In the genomic region with DNA sequence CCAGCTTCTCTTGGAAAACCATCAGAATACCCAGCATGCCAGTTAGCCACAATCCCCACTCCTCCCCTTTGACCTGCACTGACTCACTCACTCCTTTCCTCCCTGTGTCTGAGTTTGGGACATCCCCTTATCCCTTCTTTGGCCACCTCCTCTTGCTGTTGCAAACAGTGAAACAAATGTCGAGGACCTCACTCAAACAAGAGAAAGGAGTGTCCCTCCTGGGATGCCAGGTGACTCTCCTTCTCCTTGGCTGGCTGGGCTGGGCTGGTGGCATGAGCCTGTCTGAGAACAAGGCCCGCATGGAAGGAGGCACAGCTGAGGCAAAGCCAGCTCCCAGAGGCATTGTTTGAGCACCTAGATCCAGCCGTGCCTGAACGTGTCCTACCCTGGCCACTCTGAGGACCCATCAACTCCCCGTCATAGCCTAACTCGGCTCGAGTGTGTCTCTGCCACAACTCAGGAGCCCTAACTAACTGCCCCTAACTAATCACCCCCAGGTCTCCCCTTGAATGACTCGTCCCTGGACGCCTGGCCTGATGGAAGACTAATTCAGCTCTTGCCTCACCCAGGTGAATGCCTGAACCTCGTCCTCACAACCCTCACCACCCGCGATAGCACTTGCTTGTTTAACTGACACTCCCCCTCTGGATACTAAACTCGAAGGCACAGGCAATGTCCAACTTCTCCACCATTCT, we compare ENCODE assay signal across 11 cellular contexts. TPM values are rescaled to one million over a fixed set of nuclear protein-coding genes. Genes with fewer than 3 reads are reported as not detected.
DNase-seq lines count a peak whose midpoint lies in the region; ATAC-seq and TF ChIP-seq lines count a peak whose summit lies in the region.
"Had no signal": no experiment of that assay in that cellular context is flagged by ENCODE, and none has a peak within 500 bp of the region (broad histone marks: within the 10 kb centered on the region; RNA-seq: fewer than 3 reads in every experiment).

No MANE protein-coding gene starts in this region.

- H3K36me3 ChIP-seq in smooth muscle cell (ENCODE audit: low read depth) (no peaks in the 10 kb centered on the region), adrenal gland (replicated peaks in 1 of 2) (no peaks in the 10 kb centered on the region)

- no peaks in the 10 kb centered on the region for H3K9me3 ChIP-seq in smooth muscle cell (replicated peaks; ENCODE audit: low read depth)
- no peaks in the 10 kb centered on the region for H3K9me3 ChIP-seq in adrenal gland (replicated peaks in 1 of 3)

- H3K4me2 ChIP-seq in smooth muscle cell, result peak overlapping the region; percentile 19

- intact Hi-C loops in adrenal gland (cut with DNase I), result no loop called here

- H3K4me1 ChIP-seq in smooth muscle cell (ENCODE audit: low read depth), result peaks cover 8% of the 10 kb centered on the region
- H3K4me1 ChIP-seq in adrenal gland (replicated peaks in 1 of 2), result peaks cover 14 to 43% of the 10 kb centered on the region in 2 donors

- no peak overlapping the region for H3K27ac Mint-ChIP-seq in activated T-helper 17 cell treated with anti-CD3 and anti-CD28 coated beads, Interleukin-2, amount 50 U/mL, for 72 hours

- peaks cover 22% of the 10 kb centered on the region for H3K4me1 Mint-ChIP-seq in activated T-helper 17 cell treated with anti-CD3 and anti-CD28 coated beads, Interleukin-2, amount 50 U/mL, for 72 hours

- peak; percentile 73 for ATAC-seq in activated T-helper 17 cell treated with anti-CD3 and anti-CD28 coated beads, Interleukin-2, amount 50 U/mL, for 72 hours (replicated peaks)

- H4K20me1 ChIP-seq in smooth muscle cell (ENCODE audit: low read depth), result peaks cover 67% of the 10 kb centered on the region

- H3K4me3 Mint-ChIP-seq in activated T-helper 17 cell treated with anti-CD3 and anti-CD28 coated beads, Interleukin-2, amount 50 U/mL, for 72 hours, result no peak overlapping the region
- H3K4me3 Mint-ChIP-seq: immature natural killer cell had no signal

- H3F3A ChIP-seq in smooth muscle cell (ENCODE audit: low read depth), result peaks cover 20% of the 10 kb centered on the region

- no peak overlapping the region for H2AFZ ChIP-seq in smooth muscle cell (ENCODE audit: low read depth)

- TF ChIP-seq CTCF in fibroblast of the aortic adventitia (IDR thresholded peaks at IDR 0.05; ENCODE audit: insufficient read depth, low read length), result no peak
- no peak for TF ChIP-seq CTCF in smooth muscle cell (IDR thresholded peaks at IDR 0.05; ENCODE audit: borderline replicate concordance, insufficient read depth, poor library complexity, severe bottlenecking)
- no peak for TF ChIP-seq CTCF in adrenal gland (IDR thresholded peaks at IDR 0.05)

- H3K9me3 Mint-ChIP-seq in activated T-helper 17 cell treated with anti-CD3 and anti-CD28 coated beads, Interleukin-2, amount 50 U/mL, for 72 hours, result no peaks in the 10 kb centered on the region
- H3K9me3 Mint-ChIP-seq: immature natural killer cell had no signal

- peaks cover 5% of the 10 kb centered on the region for H3K36me3 Mint-ChIP-seq in activated T-helper 17 cell treated with anti-CD3 and anti-CD28 coated beads, Interleukin-2, amount 50 U/mL, for 72 hours (ENCODE audit: low read depth)

- H3K27ac ChIP-seq in smooth muscle cell (ENCODE audit: low read depth) (peak overlapping the region; percentile 100), adrenal gland (peak overlapping the region in 2 of 5 donors; percentile 49 to 66)
- H3K27ac ChIP-seq: HL-60 had no signal

- H3K27me3 ChIP-seq in smooth muscle cell (ENCODE audit: low read depth), result no peaks in the 10 kb centered on the region
- no peaks in the 10 kb centered on the region for H3K27me3 ChIP-seq in adrenal gland

- H3K4me3 ChIP-seq in fibroblast of the aortic adventitia (ENCODE audit: low read depth, low read length) (no peak overlapping the region), smooth muscle cell (no peak overlapping the region), adrenal gland (no peak overlapping the region)

- DNase-seq in GM04503 (ENCODE audit: low read depth) (peak; percentile 83), fibroblast of the aortic adventitia (ENCODE audit: low read depth) (peak; percentile 82), smooth muscle cell (lab: John Stamatoyannopoulos, UW; ENCODE audit: unreplicated experiment) (no peak), GF-D8 (lab: John Stamatoyannopoulos, UW) (no peak), NCI-H2029 treated with DMSO at 0.1 percent for 48 hours (lab: John Stamatoyannopoulos, UW) (no peak), NCI-H510A (lab: John Stamatoyannopoulos, UW) (no peak), adrenal gland (no peak)
- DNase-seq: amniotic stem cell, immature natural killer cell had no signal

- TF ChIP-seq POLR2A in adrenal gland (IDR thresholded peaks at IDR 0.05), result no peak

- H3K79me2 ChIP-seq in smooth muscle cell (ENCODE audit: low read depth), result peaks cover 82% of the 10 kb centered on the region

- H3K27me3 Mint-ChIP-seq in activated T-helper 17 cell treated with anti-CD3 and anti-CD28 coated beads, Interleukin-2, amount 50 U/mL, for 72 hours, result no peaks in the 10 kb centered on the region

- 82% methylated on average over 13 of the region's 13 CpGs for WGBS in smooth muscle cell (ENCODE audit: low lambda C conversion rate)
- 78 to 86% (median 82%) methylated on average over 12 to 13 of the region's 13 CpGs for WGBS in adrenal gland, 4 donors

- peak overlapping the region; percentile 47 for H3K9ac ChIP-seq in smooth muscle cell (ENCODE audit: low read depth)

RNA-seq across cellular contexts. Expression of gene NCOR2, which starts 43.0 kb away (rescaled TPM):
- 10 to 100 TPM; 72.8 to 87.8 TPM for total RNA-seq in activated T-helper 17 cell treated with anti-CD3 and anti-CD28 coated beads, Interleukin-2, amount 50 U/mL, for 72 hours
- total RNA-seq in fibroblast of the aortic adventitia (ENCODE audit: low replicate concordance), result 58.5 and 63.5 TPM in 2 replicates
- total RNA-seq in smooth muscle cell, result 64.1 and 64.7 TPM in 2 replicates
- 164 and 169 TPM in 2 replicates for polyA plus RNA-seq in smooth muscle cell
- total RNA-seq in adrenal gland, result 100 to 1,000 TPM in 7 of 8 donors, 10 to 100 TPM in 1; 85.3 to 243 (median 199) TPM
- polyA plus RNA-seq in adrenal gland, result 100 to 1,000 TPM in 1 of 3 donors, 10 to 100 TPM in 2; 28.3 to 194 (median 53.3) TPM

Comparison
In these comparisons a context has a peak if more than half of its experiments do, and no peak if none do; other contexts are left out.
1. DNase-seq: peak in GM04503 (single experiment) and fibroblast of the aortic adventitia (single experiment); none in smooth muscle cell (single experiment), GF-D8 (single experiment), NCI-H2029 treated with DMSO at 0.1 percent for 48 hours (single experiment), NCI-H510A (single experiment) and adrenal gland (0 of 7).